In the genomic region with DNA sequence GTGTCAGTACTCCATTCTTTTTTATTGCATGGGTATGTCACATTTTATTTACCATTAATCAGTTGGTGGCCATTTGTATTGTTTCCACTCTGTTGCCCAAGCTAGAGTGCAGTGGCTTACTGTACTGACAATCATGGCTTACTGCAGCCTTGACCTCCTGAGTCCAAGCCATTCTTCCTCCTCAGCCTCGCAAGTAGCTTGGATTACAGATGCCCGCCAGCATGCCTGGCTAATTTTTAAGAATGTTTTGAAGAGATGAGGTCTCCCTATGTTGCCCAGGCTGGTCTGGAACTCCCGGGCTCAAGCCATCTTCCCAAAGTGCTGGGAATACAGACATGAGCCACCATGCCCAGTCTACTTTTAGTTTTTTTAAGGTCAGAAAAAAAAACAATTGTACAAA, we compare ENCODE assay signal across 8 cellular contexts. TPM values are rescaled to one million over a fixed set of nuclear protein-coding genes. Genes with fewer than 3 reads are reported as not detected.
DNase-seq lines count a peak whose midpoint lies in the region; ATAC-seq, FAIRE-seq and TF ChIP-seq lines count a peak whose summit lies in the region.

No MANE protein-coding gene starts in this region.

- 0 out of 5 replicates have a peak, but pooled peaks cover 0 to under 1% of the 10 kb centered on the region in 2 experiments for H3K27me3 ChIP-seq in HepG2 (ENCODE audit: control insufficient read depth in 1 of 2, insufficient read depth in 2 of 2, low read length in 2 of 2)
- no peaks in the 10 kb centered on the region for H3K27me3 ChIP-seq in right lobe of liver
- H3K27me3 ChIP-seq in lower lobe of right lung (ENCODE audit: low read depth): no peaks in the 10 kb centered on the region
- no peaks in the 10 kb centered on the region for H3K27me3 ChIP-seq in upper lobe of left lung
- H3K27me3 ChIP-seq in aorta (ENCODE audit: control insufficient read depth in 1 of 2, insufficient read depth in 2 of 2, low read length in 1 of 2): no peaks in the 10 kb centered on the region

- H3K27me3 Mint-ChIP-seq in activated CD4-positive, alpha-beta memory T cell treated with anti-CD3 and anti-CD28 coated beads, Interleukin-2, amount 10 ng/mL, durations not matched to agents 7 days and 5 days: peaks cover 8% of the 10 kb centered on the region

- ATAC-seq in HepG2 (no peak), right lobe of liver (no peak), lower lobe of right lung (no peak), upper lobe of left lung (ENCODE audit: low FRiP score in 2 of 2) (no peak), aorta (ENCODE audit: low FRiP score) (no peak)

- H3K36me3 Mint-ChIP-seq in activated CD4-positive, alpha-beta memory T cell treated with anti-CD3 and anti-CD28 coated beads, Interleukin-2, amount 10 ng/mL, durations not matched to agents 7 days and 5 days (ENCODE audit: low read depth): peaks cover 31% of the 10 kb centered on the region

- no peaks in the 10 kb centered on the region; the same call in 1 of the 2 replicates for H4K20me1 ChIP-seq in HepG2 (ENCODE audit: insufficient read depth, low read length)

- H3K79me2 ChIP-seq in HepG2 (ENCODE audit: insufficient read depth, low read length): peaks cover 37% of the 10 kb centered on the region

- no peaks in the 10 kb centered on the region for H3K36me3 ChIP-seq in HepG2 (replicated peaks in 1 of 2; ENCODE audit: control insufficient read depth in 1 of 2, insufficient read depth in 2 of 2, low read length in 2 of 2)
- H3K36me3 ChIP-seq in right lobe of liver: no peaks in the 10 kb centered on the region
- no peaks in the 10 kb centered on the region for H3K36me3 ChIP-seq in lower lobe of right lung
- peaks cover 0 to 2% (median 0%) of the 10 kb centered on the region in 4 donors for H3K36me3 ChIP-seq in upper lobe of left lung
- H3K36me3 ChIP-seq in aorta (ENCODE audit: control insufficient read depth in 1 of 2, insufficient read depth in 2 of 2, low read length in 1 of 2): no peaks in the 10 kb centered on the region

- no peak overlapping the region for H3K27ac Mint-ChIP-seq in activated CD4-positive, alpha-beta memory T cell treated with anti-CD3 and anti-CD28 coated beads, Interleukin-2, amount 10 ng/mL, durations not matched to agents 7 days and 5 days

- no peak for DNase-seq in HepG2 (ENCODE audit: low spot score)
- DNase-seq in right lobe of liver: no peak
- DNase-seq in activated CD4-positive, alpha-beta memory T cell treated with anti-CD3 and anti-CD28 coated beads, Interleukin-2, amount 10 ng/mL, durations not matched to agents 7 days and 5 days: no peak
- DNase-seq in lower lobe of right lung: no peak
- DNase-seq in upper lobe of left lung: no peak
- no peak for DNase-seq in aorta
- no peak for DNase-seq in posterior vena cava (ENCODE audit: low spot score)
- no peak for DNase-seq in KG1 (lab: John Stamatoyannopoulos, UW)

- H3K4me1 ChIP-seq in HepG2 (ENCODE audit: insufficient read depth, low read length) (peaks cover 50% of the 10 kb centered on the region), right lobe of liver (peaks cover 0 to 22% (median 10%) of the 10 kb centered on the region in 4 donors), lower lobe of right lung (peaks cover 38% of the 10 kb centered on the region), upper lobe of left lung (peaks cover 27 to 44% (median 38%) of the 10 kb centered on the region in 4 donors), aorta (ENCODE audit: control insufficient read depth in 1 of 2, insufficient read depth in 2 of 2, low read length in 2 of 2) (no peaks in the 10 kb centered on the region)

- in situ Hi-C loops in HepG2 (cut with HindIII; ENCODE audit: extremely low pct_ligation_motif_present, low pct_unique_long_range_greater_than_20kb): no loop called here

- peak; percentile 51 for FAIRE-seq in HepG2 (lab: Jason Lieb, UNC)

- H3K27ac ChIP-seq in HepG2 (ENCODE audit: extremely low read length, insufficient read depth, low read length) (no peak overlapping the region), right lobe of liver (no peak overlapping the region), lower lobe of right lung (peak overlapping the region; percentile 96), upper lobe of left lung (no peak overlapping the region), aorta (ENCODE audit: low read depth in 1 of 2, low read length in 2 of 2) (no peak overlapping the region)

- CTCF ChIA-PET in HepG2 (lab: Yijun Ruan, JAX; ENCODE audit: low intra/inter-chr PET ratio, low total read pairs): no interaction called here
- CTCF ChIA-PET in activated CD4-positive, alpha-beta memory T cell treated with anti-CD3 and anti-CD28 coated beads, Interleukin-2, amount 10 ng/mL, durations not matched to agents 7 days and 5 days (lab: Charles Lee): interaction anchor here (0.7 to 4.2 kb wide), 2 partner anchors 10 to 214 kb away, joined by 3 to 82 read pairs; no protein-coding TSS in a partner anchor

- POLR2A ChIA-PET in HepG2 (lab: Yijun Ruan, JAX): interaction anchor here (1.9 kb wide), 1 partner anchor 11 kb away, joined by 12 read pairs; no protein-coding TSS in a partner anchor
- POLR2A ChIA-PET in activated CD4-positive, alpha-beta memory T cell treated with anti-CD3 and anti-CD28 coated beads, Interleukin-2, amount 10 ng/mL, durations not matched to agents 7 days and 5 days (lab: Charles Lee): interaction anchor here (0.8 to 4.4 kb wide), 7 partner anchors 8 to 1669 kb away, joined by 3 to 57 read pairs (median 6); partner anchors contain the start of genes SCYL3 and TIPRL

- H3K9me3 ChIP-seq in HepG2 (ENCODE audit: low read length) (peaks cover 6% of the 10 kb centered on the region; the same call in 1 of the 2 replicates), right lobe of liver (no peaks in the 10 kb centered on the region), lower lobe of right lung (no peaks in the 10 kb centered on the region), upper lobe of left lung (no peaks in the 10 kb centered on the region), aorta (ENCODE audit: control insufficient read depth, low read length) (no peaks in the 10 kb centered on the region)

- no peak for TF ChIP-seq POLR2A in HepG2 (IDR thresholded peaks at IDR 0.05; ENCODE audit: insufficient read depth in 1 of 2, low read depth in 2 of 2, low read length in 2 of 2)
- TF ChIP-seq POLR2A in right lobe of liver (IDR thresholded peaks at IDR 0.05): no peak
- TF ChIP-seq POLR2A in upper lobe of left lung (IDR thresholded peaks at IDR 0.05): no peak

- no TSS peak for BruUV-seq in HepG2 (replicated peaks; lab: Mats Ljungman, UMichigan)

- peaks cover 53% of the 10 kb centered on the region for H3K4me1 Mint-ChIP-seq in activated CD4-positive, alpha-beta memory T cell treated with anti-CD3 and anti-CD28 coated beads, Interleukin-2, amount 10 ng/mL, durations not matched to agents 7 days and 5 days

- TF ChIP-seq CTCF in HepG2 (CRISPR knock-in tag; IDR thresholded peaks at IDR 0.05) (no peak), right lobe of liver (IDR thresholded peaks at IDR 0.05) (no peak), lower lobe of right lung (IDR thresholded peaks at IDR 0.05) (no peak), upper lobe of left lung (IDR thresholded peaks at IDR 0.05) (no peak)

- no peak overlapping the region for H2AFZ ChIP-seq in HepG2 (ENCODE audit: low read length)

- no peak for TF ChIP-seq RAD21 in HepG2 (CRISPR knock-in tag; IDR thresholded peaks at IDR 0.05)

- peak overlapping the region; percentile 94 for H3K4me2 ChIP-seq in HepG2 (ENCODE audit: low read depth, low read length)

- H3K9me3 Mint-ChIP-seq in activated CD4-positive, alpha-beta memory T cell treated with anti-CD3 and anti-CD28 coated beads, Interleukin-2, amount 10 ng/mL, durations not matched to agents 7 days and 5 days: peaks cover 2% of the 10 kb centered on the region

- TF ChIP-seq EP300 in HepG2 (IDR thresholded peaks at IDR 0.05; ENCODE audit: low read depth in 2 of 2, low read length in 2 of 2): no peak
- no peak for TF ChIP-seq EP300 in HepG2 (CRISPR knock-in tag; IDR thresholded peaks at IDR 0.05; ENCODE audit: borderline replicate concordance)
- no peak for TF ChIP-seq EP300 in upper lobe of left lung (IDR thresholded peaks at IDR 0.05)

- H3K4me3 ChIP-seq in HepG2 (replicated peaks in 1 of 3; ENCODE audit: insufficient read depth in 1 of 3, low read depth in 2 of 3, low read length in 3 of 3) (peak overlapping the region in 1 of 3 experiments; percentile 95; a peak in 1 of 6 replicates), right lobe of liver (peak overlapping the region in 1 of 3 donors; percentile 99), lower lobe of right lung (peak overlapping the region; percentile 92), upper lobe of left lung (peak overlapping the region in 3 of 4 donors; percentile 78 to 98 (median 82)), aorta (ENCODE audit: low read length in 2 of 2) (no peak overlapping the region)

- no peak overlapping the region for H3K9ac ChIP-seq in HepG2 (ENCODE audit: insufficient read depth, low read depth, low read length)

- WGBS in HepG2 (ENCODE audit: low lambda C conversion rate): 92% methylated on average over 3 of the region's 3 CpGs
- WGBS in right lobe of liver (ENCODE audit: insufficient coverage, low coverage, low lambda C conversion rate, missing lambda C conversion rate): 90% methylated on average over 3 of the region's 3 CpGs
- WGBS in upper lobe of left lung, 2 donors: 94 to 98% methylated on average over 3 of the region's 3 CpGs
- WGBS in aorta, 2 donors: 60 to 68% methylated on average over 3 of the region's 3 CpGs

- intact Hi-C loops in HepG2 (cut with micrococcal nuclease; ENCODE audit: unreplicated experiment) (no loop called here), right lobe of liver (cut with DNase I) (no loop called here), lower lobe of right lung (cut with DNase I) (no loop called here), aorta (cut with DNase I) (loop anchor here (5.0 to 10.0 kb wide), 2 partner anchors 37 to 80 kb away; no protein-coding TSS in a partner anchor), posterior vena cava (cut with DNase I) (no loop called here)

- peak overlapping the region; percentile 95 for H3K4me3 Mint-ChIP-seq in activated CD4-positive, alpha-beta memory T cell treated with anti-CD3 and anti-CD28 coated beads, Interleukin-2, amount 10 ng/mL, durations not matched to agents 7 days and 5 days

RNA-seq across cellular contexts. Expression of gene SFT2D2, which starts 0.8 kb away (rescaled TPM):
- 28.8 and 31.4 TPM in 2 replicates for total RNA-seq in HepG2 (2016; rRNA removed; fragmentation: Illumina TruSeq; extraction: Trizol)
- 3.0 and 4.6 TPM in 2 replicates for total RNA-seq in HepG2 (2016; cell fraction: cytosol; rRNA removed; fragmentation: Illumina TruSeq; extraction: Trizol; ENCODE audit: low read depth)
- total RNA-seq in HepG2 (2016; cell fraction: insoluble cytoplasmic fraction; rRNA removed; fragmentation: Illumina TruSeq; extraction: Trizol): 27.1 and 28.3 TPM in 2 replicates
- total RNA-seq in HepG2 (2016; cell fraction: membrane; rRNA removed; fragmentation: Illumina TruSeq; extraction: Trizol): 5.9 and 6.3 TPM in 2 replicates
- 26.1 and 28.1 TPM in 2 replicates for total RNA-seq in HepG2 (2016; cell fraction: nucleus; rRNA removed; fragmentation: Illumina TruSeq; extraction: Trizol)
- 8.5 and 10.0 TPM in 2 replicates for polyA plus RNA-seq in HepG2 (2011; rRNA removed)
- polyA plus RNA-seq in HepG2 (2011; cell fraction: cytosol; rRNA removed): 4.8 and 7.4 TPM in 2 replicates
- 7.8 and 7.9 TPM in 2 replicates for polyA plus RNA-seq in HepG2 (2011; cell fraction: nucleus; rRNA removed)
- 2.2 and 3.3 TPM in 2 replicates for polyA plus RNA-seq in HepG2 (2012)
- 0.65 and 0.66 TPM in 2 replicates for polyA plus RNA-seq in HepG2 (2016; cell fraction: cytosol; fragmentation: Illumina TruSeq; extraction: Trizol; ENCODE audit: low read depth)
- polyA plus RNA-seq in HepG2 (2016; cell fraction: insoluble cytoplasmic fraction; fragmentation: Illumina TruSeq; extraction: Trizol; ENCODE audit: low read depth): 8.3 and 9.0 TPM in 2 replicates
- 1.0 and 1.9 TPM in 2 replicates for polyA plus RNA-seq in HepG2 (2016; cell fraction: membrane; fragmentation: Illumina TruSeq; extraction: Trizol; ENCODE audit: low read depth)
- 17.0 and 18.1 TPM in 2 replicates for polyA plus RNA-seq in HepG2 (2016; cell fraction: nucleus; fragmentation: Illumina TruSeq; extraction: Trizol; ENCODE audit: insufficient read depth, low read depth)
- 33.6 and 104 TPM in 2 replicates for polyA minus RNA-seq in HepG2 (2011; rRNA and poly(A)+ RNA removed; ENCODE audit: low replicate concordance)
- 23.4 and 30.6 TPM in 2 replicates for polyA minus RNA-seq in HepG2 (2011; cell fraction: cytosol; rRNA and poly(A)+ RNA removed)
- 17.0 and 19.1 TPM in 2 replicates for polyA minus RNA-seq in HepG2 (2011; cell fraction: nucleus; rRNA and poly(A)+ RNA removed)
- 10 to 100 TPM; 26.5 to 35.4 (median 29.8) TPM for total RNA-seq in right lobe of liver
- total RNA-seq in activated CD4-positive, alpha-beta memory T cell treated with anti-CD3 and anti-CD28 coated beads, Interleukin-2, amount 10 ng/mL, durations not matched to agents 7 days and 5 days: 10 to 100 TPM; 65.6 to 72.1 TPM
- 74.6 TPM for total RNA-seq in lower lobe of right lung
- 10 to 100 TPM; 27.7 to 70.6 (median 41.9) TPM for total RNA-seq in upper lobe of left lung
- total RNA-seq in aorta: 100 to 1,000 TPM in 1 of 2 donors, 10 to 100 TPM in 1; 94.6 to 107 TPM
- 10 to 100 TPM in 1 of 2 donors, 1 to 10 TPM in 1; 5.3 to 11.4 TPM for polyA plus RNA-seq in aorta
- total RNA-seq in posterior vena cava: 10 to 100 TPM; 55.3 to 64.6 TPM

RNA-seq across cellular contexts. Expression of gene TIPRL, which starts 46.2 kb away (rescaled TPM):
- total RNA-seq in HepG2 (2016; rRNA removed; fragmentation: Illumina TruSeq; extraction: Trizol) (22.8 and 33.5 TPM in 2 replicates), right lobe of liver (10 to 100 TPM; 12.1 to 24.1 (median 15.7) TPM), lower lobe of right lung (23.7 TPM), upper lobe of left lung (10 to 100 TPM in 4 of 6 donors, 1 to 10 TPM in 2; 7.2 to 26.1 (median 18.4) TPM), aorta (10 to 100 TPM; 25.1 to 28.9 TPM), posterior vena cava (10 to 100 TPM; 29.2 to 32.7 TPM)
- total RNA-seq in HepG2 (2016; cell fraction: cytosol; rRNA removed; fragmentation: Illumina TruSeq; extraction: Trizol; ENCODE audit: low read depth): 8.4 and 10.9 TPM in 2 replicates
- 22.6 and 32.8 TPM in 2 replicates for total RNA-seq in HepG2 (2016; cell fraction: insoluble cytoplasmic fraction; rRNA removed; fragmentation: Illumina TruSeq; extraction: Trizol)
- total RNA-seq in HepG2 (2016; cell fraction: membrane; rRNA removed; fragmentation: Illumina TruSeq; extraction: Trizol): 15.6 and 18.7 TPM in 2 replicates
- total RNA-seq in HepG2 (2016; cell fraction: nucleus; rRNA removed; fragmentation: Illumina TruSeq; extraction: Trizol): 11.8 and 11.9 TPM in 2 replicates
- polyA plus RNA-seq in HepG2 (2011; rRNA removed) (7.6 and 10.1 TPM in 2 replicates), aorta (10 to 100 TPM; 14.3 to 19.7 TPM)
- 4.1 and 7.6 TPM in 2 replicates for polyA plus RNA-seq in HepG2 (2011; cell fraction: cytosol; rRNA removed)
- 2.0 and 3.2 TPM in 2 replicates for polyA plus RNA-seq in HepG2 (2011; cell fraction: nucleus; rRNA removed)
- 11.9 and 13.6 TPM in 2 replicates for polyA plus RNA-seq in HepG2 (2012)
- 12.0 and 17.8 TPM in 2 replicates for polyA plus RNA-seq in HepG2 (2016; cell fraction: cytosol; fragmentation: Illumina TruSeq; extraction: Trizol; ENCODE audit: low read depth)
- 34.7 and 35.9 TPM in 2 replicates for polyA plus RNA-seq in HepG2 (2016; cell fraction: insoluble cytoplasmic fraction; fragmentation: Illumina TruSeq; extraction: Trizol; ENCODE audit: low read depth)
- polyA plus RNA-seq in HepG2 (2016; cell fraction: membrane; fragmentation: Illumina TruSeq; extraction: Trizol; ENCODE audit: low read depth): 13.6 and 15.9 TPM in 2 replicates
- 15.2 and 15.8 TPM in 2 replicates for polyA plus RNA-seq in HepG2 (2016; cell fraction: nucleus; fragmentation: Illumina TruSeq; extraction: Trizol; ENCODE audit: insufficient read depth, low read depth)
- polyA minus RNA-seq in HepG2 (2011; rRNA and poly(A)+ RNA removed; ENCODE audit: low replicate concordance): 3.1 and 9.5 TPM in 2 replicates
- 4.9 and 7.2 TPM in 2 replicates for polyA minus RNA-seq in HepG2 (2011; cell fraction: cytosol; rRNA and poly(A)+ RNA removed)
- 3.9 and 6.2 TPM in 2 replicates for polyA minus RNA-seq in HepG2 (2011; cell fraction: nucleus; rRNA and poly(A)+ RNA removed)
- total RNA-seq in activated CD4-positive, alpha-beta memory T cell treated with anti-CD3 and anti-CD28 coated beads, Interleukin-2, amount 10 ng/mL, durations not matched to agents 7 days and 5 days: 10 to 100 TPM; 47.1 to 48.4 TPM

RNA-seq across cellular contexts. Expression of gene TBX19, which starts 55.7 kb away (rescaled TPM):
- total RNA-seq in HepG2 (2016; rRNA removed; fragmentation: Illumina TruSeq; extraction: Trizol) (0.18 and 0.31 TPM in 2 replicates), right lobe of liver (under 1 TPM; 0.43 to 0.68 (median 0.56) TPM), lower lobe of right lung (3.1 TPM), upper lobe of left lung (1 to 10 TPM in 5 of 6 donors, under 1 TPM in 1; 0.91 to 6.3 (median 2.4) TPM), aorta (1 to 10 TPM; 4.1 to 8.8 TPM), posterior vena cava (1 to 10 TPM; 1.2 to 1.8 TPM)
- 0.30 and 0.44 TPM in 2 replicates for total RNA-seq in HepG2 (2016; cell fraction: cytosol; rRNA removed; fragmentation: Illumina TruSeq; extraction: Trizol; ENCODE audit: low read depth)
- total RNA-seq in HepG2 (2016; cell fraction: insoluble cytoplasmic fraction; rRNA removed; fragmentation: Illumina TruSeq; extraction: Trizol): 0.17 and 0.22 TPM in 2 replicates
- total RNA-seq in HepG2 (2016; cell fraction: membrane; rRNA removed; fragmentation: Illumina TruSeq; extraction: Trizol): 0.19 and 0.24 TPM in 2 replicates
- 0.44 and 0.71 TPM in 2 replicates for total RNA-seq in HepG2 (2016; cell fraction: nucleus; rRNA removed; fragmentation: Illumina TruSeq; extraction: Trizol)
- polyA plus RNA-seq in HepG2 (2011; rRNA removed) (1.3 and 1.4 TPM in 2 replicates), aorta (1 to 10 TPM in 1 of 2 donors, under 1 TPM in 1; 0.50 to 5.6 TPM)
- polyA plus RNA-seq in HepG2 (2011; cell fraction: cytosol; rRNA removed): 0.81 and 1.0 TPM in 2 replicates
- 2.5 and 2.7 TPM in 2 replicates for polyA plus RNA-seq in HepG2 (2011; cell fraction: nucleus; rRNA removed)
- 0.99 and 1.1 TPM in 2 replicates for polyA plus RNA-seq in HepG2 (2012)
- 0.06 and 0.09 TPM in 2 replicates for polyA plus RNA-seq in HepG2 (2016; cell fraction: cytosol; fragmentation: Illumina TruSeq; extraction: Trizol; ENCODE audit: low read depth)
- 0.24 and 0.43 TPM in 2 replicates for polyA plus RNA-seq in HepG2 (2016; cell fraction: insoluble cytoplasmic fraction; fragmentation: Illumina TruSeq; extraction: Trizol; ENCODE audit: low read depth)
- 0.18 and 0.35 TPM in 2 replicates for polyA plus RNA-seq in HepG2 (2016; cell fraction: membrane; fragmentation: Illumina TruSeq; extraction: Trizol; ENCODE audit: low read depth)
- 1.3 TPM in 2 replicates for polyA plus RNA-seq in HepG2 (2016; cell fraction: nucleus; fragmentation: Illumina TruSeq; extraction: Trizol; ENCODE audit: insufficient read depth, low read depth)
- polyA minus RNA-seq in HepG2 (2011; rRNA and poly(A)+ RNA removed; ENCODE audit: low replicate concordance): 0.51 and 0.80 TPM in 2 replicates
- polyA minus RNA-seq in HepG2 (2011; cell fraction: cytosol; rRNA and poly(A)+ RNA removed): not detected in 2 replicates
- 0.90 and 1.5 TPM in 2 replicates for polyA minus RNA-seq in HepG2 (2011; cell fraction: nucleus; rRNA and poly(A)+ RNA removed)
- 1 to 10 TPM; 2.4 TPM for total RNA-seq in activated CD4-positive, alpha-beta memory T cell treated with anti-CD3 and anti-CD28 coated beads, Interleukin-2, amount 10 ng/mL, durations not matched to agents 7 days and 5 days

Comparison
In these comparisons a context has a peak if more than half of its experiments do, and no peak if none do; other contexts are left out.
1. H3K4me3 ChIP-seq: peak in lower lobe of right lung (single experiment) and upper lobe of left lung (3 of 4); none in aorta (0 of 2).
2. intact Hi-C loops: an anchor here in aorta (5.0 to 10.0 kb wide); none called in HepG2, right lobe of liver, lower lobe of right lung and posterior vena cava.